Comparison of ENCODE assay signal across 10 cellular contexts in the genomic region with DNA sequence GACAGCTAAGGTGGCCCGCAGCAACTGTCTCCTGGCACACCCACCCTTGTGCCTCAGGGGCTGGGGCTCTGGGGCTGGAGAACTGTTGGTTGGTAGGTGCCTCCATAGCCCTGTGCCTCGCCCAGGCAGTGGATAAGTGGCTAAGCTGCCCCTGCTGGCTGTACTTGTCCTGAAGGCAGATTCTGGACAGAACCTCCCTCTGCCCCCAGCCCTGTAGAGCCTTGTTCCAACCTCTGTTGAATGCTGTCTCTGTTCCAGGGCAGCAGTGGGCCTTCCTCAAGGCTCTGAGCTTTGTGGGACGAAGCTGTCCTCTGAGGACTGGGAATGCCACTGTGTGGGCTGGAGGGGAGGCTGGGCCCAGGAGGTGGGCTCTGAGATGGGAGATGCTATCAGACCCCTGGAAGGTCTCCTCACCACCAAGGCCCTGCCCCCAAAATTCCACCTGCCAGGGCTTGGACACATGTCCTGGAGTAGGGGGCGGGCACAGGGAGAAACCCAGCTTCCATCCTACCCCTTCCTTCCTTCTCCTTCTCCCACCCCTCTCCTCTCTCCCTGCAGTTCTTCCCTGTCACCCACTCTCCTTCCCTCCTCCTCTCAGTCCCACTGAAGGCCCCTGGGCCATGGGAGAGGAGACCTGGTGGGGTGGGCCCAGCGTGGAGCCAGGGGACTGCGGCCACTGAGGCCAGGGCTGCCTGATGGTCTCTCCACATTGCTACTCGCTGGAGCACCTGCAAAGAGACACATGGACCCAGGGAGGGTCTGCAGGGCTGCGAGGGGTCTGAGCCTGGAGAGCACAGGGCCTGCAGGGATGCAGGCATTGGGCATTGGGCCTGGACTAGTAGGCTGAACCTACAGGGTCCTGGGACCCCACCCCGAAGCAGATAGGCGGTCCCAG. TPM values are rescaled to one million over a fixed set of nuclear protein-coding genes. Genes with fewer than 3 reads are reported as not detected.
DNase-seq lines count a peak whose midpoint lies in the region; ATAC-seq and TF ChIP-seq lines count a peak whose summit lies in the region.
"Had no signal": no experiment of that assay in that cellular context is flagged by ENCODE, and none has a peak within 500 bp of the region (broad histone marks: within the 10 kb centered on the region; RNA-seq: fewer than 3 reads in every experiment).

No MANE protein-coding gene starts in this region.

- peak overlapping the region in 2 of 4 donors; percentile 75 to 85 for H3K4me3 Mint-ChIP-seq in IgD-negative memory B cell

- no peak for TF ChIP-seq POLR2A in sigmoid colon (IDR thresholded peaks at IDR 0.05)

- no peaks in the 10 kb centered on the region for H3K36me3 ChIP-seq in effector memory CD4-positive, alpha-beta T cell (ENCODE audit: control insufficient read depth, insufficient read depth, low read length)
- no peaks in the 10 kb centered on the region for H3K36me3 ChIP-seq in sigmoid colon

- intact Hi-C loops in sigmoid colon (cut with DNase I): no loop called here

- peak overlapping the region; percentile 28 for H3K4me3 ChIP-seq in GM12864 (ENCODE audit: low read depth, low read length)
- H3K4me3 ChIP-seq in effector memory CD4-positive, alpha-beta T cell (ENCODE audit: insufficient read depth, low read depth, low read length, poor library complexity, severe bottlenecking): peak overlapping the region; percentile 63
- H3K4me3 ChIP-seq in sigmoid colon: peak overlapping the region in 2 of 4 donors; percentile 22 to 26

- peak overlapping the region in 2 of 3 donors; percentile 90 to 91 for H3K27ac Mint-ChIP-seq in IgD-negative memory B cell

- peaks cover 11 to 17% (median 15%) of the 10 kb centered on the region in 3 donors for H3K4me1 Mint-ChIP-seq in IgD-negative memory B cell

- ATAC-seq in GM18870 (IDR thresholded peaks at IDR 0.05; ENCODE audit: unreplicated experiment): no peak
- ATAC-seq in HG02623 (IDR thresholded peaks at IDR 0.05; ENCODE audit: unreplicated experiment): no peak

- TF ChIP-seq CTCF in GM12864 (IDR thresholded peaks at IDR 0.05; ENCODE audit: low read depth, low read length, missing control alignments) (peak; percentile 19), sigmoid colon (IDR thresholded peaks at IDR 0.05) (no peak)

- no peaks in the 10 kb centered on the region for H3K27me3 ChIP-seq in effector memory CD4-positive, alpha-beta T cell (replicated peaks; ENCODE audit: control insufficient read depth, insufficient read depth, low read length, poor library complexity, severe bottlenecking)
- H3K27me3 ChIP-seq in sigmoid colon: peaks cover 3 to 57% (median 33%) of the 10 kb centered on the region in 3 donors

- DNase-seq in GM12864 (ENCODE audit: low read depth) (no peak), sigmoid colon (peak; percentile 63), Ammon's horn (ENCODE audit: low spot score) (no peak), dermis blood vessel endothelial cell (no peak)
- DNase-seq in effector memory CD4-positive, alpha-beta T cell: no peak

- H3K9me3 ChIP-seq in effector memory CD4-positive, alpha-beta T cell (ENCODE audit: control insufficient read depth, low read length): no peaks in the 10 kb centered on the region
- H3K9me3 ChIP-seq in sigmoid colon: no peaks in the 10 kb centered on the region

- peak overlapping the region; percentile 59 for H3K27ac ChIP-seq in effector memory CD4-positive, alpha-beta T cell (ENCODE audit: insufficient read depth, low read length, poor library complexity, severe bottlenecking)
- peak overlapping the region; percentile 8 to 79 (median 60) for H3K27ac ChIP-seq in sigmoid colon

- H3K4me1 ChIP-seq in effector memory CD4-positive, alpha-beta T cell (ENCODE audit: control insufficient read depth, insufficient read depth, low read length, poor library complexity, severe bottlenecking): peaks cover 43% of the 10 kb centered on the region
- peaks cover 0 to 30% (median 19%) of the 10 kb centered on the region in 4 donors for H3K4me1 ChIP-seq in sigmoid colon

- no peaks in the 10 kb centered on the region for H3K9me3 Mint-ChIP-seq in IgD-negative memory B cell

- no peak for TF ChIP-seq EP300 in sigmoid colon (IDR thresholded peaks at IDR 0.05)

- H3K27me3 Mint-ChIP-seq in IgD-negative memory B cell: peaks cover 22% of the 10 kb centered on the region

- peaks cover 2% of the 10 kb centered on the region for H3K36me3 Mint-ChIP-seq in IgD-negative memory B cell

- 78 to 80% methylated on average over 10 of the region's 10 CpGs for WGBS in sigmoid colon, 2 donors

RNA-seq across cellular contexts. Expression of a gene that starts 1.7 kb away (rescaled TPM):
- 0.19 TPM for polyA plus RNA-seq in IgD-negative memory B cell
- under 1 TPM in 3 of 4 donors, not detected in 1; 0.14 to 0.99 (median 0.36) TPM for total RNA-seq in sigmoid colon
- 1 to 10 TPM in 1 of 3 donors, not detected in 2; 3.2 TPM for polyA plus RNA-seq in sigmoid colon
- total RNA-seq in dermis blood vessel endothelial cell: not detected in 2 replicates
- total RNA-seq: bronchial epithelial cell, NCI-H460 had no signal

RNA-seq across cellular contexts. Expression of a gene that starts 9.1 kb away (rescaled TPM):
- not detected for polyA plus RNA-seq in IgD-negative memory B cell
- total RNA-seq in sigmoid colon: under 1 TPM in 1 of 4 donors, not detected in 3; 0.16 TPM
- polyA plus RNA-seq in sigmoid colon: under 1 TPM in 1 of 3 donors, not detected in 2; 0.19 TPM
- total RNA-seq in dermis blood vessel endothelial cell: not detected in 2 replicates
- total RNA-seq: bronchial epithelial cell, NCI-H460 had no signal

RNA-seq across cellular contexts. Expression of a gene that starts 51.4 kb away (rescaled TPM):
- polyA plus RNA-seq in IgD-negative memory B cell (not detected), sigmoid colon (10 to 100 TPM; 16.3 to 66.1 (median 39.1) TPM)
- total RNA-seq in sigmoid colon (1 to 10 TPM in 1 of 4 donors, under 1 TPM in 2, not detected in 1; 0.36 to 3.6 (median 0.49) TPM), dermis blood vessel endothelial cell (not detected in 2 replicates)
- total RNA-seq: bronchial epithelial cell had no signal
